1 cellular context compared by ENCODE assay signal in the genomic region with DNA sequence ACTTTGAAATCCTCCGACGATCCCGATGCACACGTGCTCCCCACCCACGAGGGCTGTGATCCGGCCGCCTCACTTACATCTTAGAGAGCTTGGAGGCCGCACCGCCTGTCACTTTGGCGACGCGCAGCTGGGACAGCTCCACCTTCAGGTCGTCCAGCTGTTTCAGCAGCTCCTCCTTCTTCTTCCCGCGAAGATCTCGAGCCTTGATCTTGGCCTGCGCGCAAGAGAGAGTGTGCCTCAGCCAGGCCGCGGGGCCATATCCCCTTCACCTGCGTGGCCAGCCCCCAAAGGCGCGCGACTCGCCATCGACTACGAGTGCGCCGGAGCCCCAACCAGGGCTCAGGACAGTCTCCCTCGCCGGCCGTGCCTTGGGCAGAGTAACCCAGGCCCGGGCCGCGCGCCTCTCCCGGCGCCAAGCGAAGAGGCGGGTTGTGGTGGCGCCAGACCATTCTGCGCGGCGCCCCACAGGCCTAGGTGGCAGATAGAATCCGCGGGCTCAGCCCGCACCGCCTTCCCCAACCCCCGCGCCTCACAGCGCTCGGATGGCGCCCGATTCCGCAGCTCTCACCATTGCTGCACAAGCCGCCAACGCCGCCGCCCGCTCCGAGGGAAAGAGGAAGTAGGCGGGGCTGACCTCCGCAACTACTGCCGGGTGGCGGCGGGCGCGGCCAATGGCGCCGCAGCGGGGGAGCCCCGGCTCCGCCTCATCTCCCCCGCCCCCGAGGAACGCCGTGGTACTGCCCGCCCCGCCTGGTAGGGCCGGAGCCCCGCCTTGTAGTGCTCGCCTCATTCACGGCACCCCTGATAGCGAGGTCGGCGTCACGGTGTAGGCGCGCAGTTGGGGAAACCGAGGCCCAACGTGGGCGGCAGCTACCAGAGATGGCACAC.
TF ChIP-seq lines count a peak whose summit lies in the region.

A gene (plus strand): TSS at position 789 of the 888 bp plus-strand sequence. CDS start 7,161 bp downstream, outside the sequence.
A gene (minus strand): TSS at position 616 of the 888 bp plus-strand sequence. CDS start 45 bp downstream, at position 571.

TF ChIP-seq in HepG2, 621 proteins besides CTCF, POLR2A, EP300 and RAD21 (continued from another document and continues in another):
- TF ChIP-seq, protein P1, sequence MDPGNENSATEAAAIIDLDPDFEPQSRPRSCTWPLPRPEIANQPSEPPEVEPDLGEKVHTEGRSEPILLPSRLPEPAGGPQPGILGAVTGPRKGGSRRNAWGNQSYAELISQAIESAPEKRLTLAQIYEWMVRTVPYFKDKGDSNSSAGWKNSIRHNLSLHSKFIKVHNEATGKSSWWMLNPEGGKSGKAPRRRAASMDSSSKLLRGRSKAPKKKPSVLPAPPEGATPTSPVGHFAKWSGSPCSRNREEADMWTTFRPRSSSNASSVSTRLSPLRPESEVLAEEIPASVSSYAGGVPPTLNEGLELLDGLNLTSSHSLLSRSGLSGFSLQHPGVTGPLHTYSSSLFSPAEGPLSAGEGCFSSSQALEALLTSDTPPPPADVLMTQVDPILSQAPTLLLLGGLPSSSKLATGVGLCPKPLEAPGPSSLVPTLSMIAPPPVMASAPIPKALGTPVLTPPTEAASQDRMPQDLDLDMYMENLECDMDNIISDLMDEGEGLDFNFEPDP (CRISPR knock-in tag; conservative IDR thresholded peaks at IDR 0.05): no peak
- TF ChIP-seq ZNF33B (CRISPR knock-in tag; IDR thresholded peaks at IDR 0.05) (peak; percentile 57; the same call in 1 of the 2 replicates), ZNF230 (CRISPR knock-in tag; IDR thresholded peaks at IDR 0.05) (peak; percentile 25; the same call in 1 of the 2 replicates), ZNF430 (CRISPR knock-in tag; IDR thresholded peaks at IDR 0.05) (peak; percentile 90; the same call in 1 of the 2 replicates), ZNF7 (CRISPR knock-in tag; IDR thresholded peaks at IDR 0.05) (no peak), NR2F1 (CRISPR knock-in tag; IDR thresholded peaks at IDR 0.05) (no peak), ZNF878 (CRISPR knock-in tag; IDR thresholded peaks at IDR 0.05) (0 out of 2 replicates have a peak, but pooled peaks have one; percentile 50), ZSCAN22 (CRISPR knock-in tag; IDR thresholded peaks at IDR 0.05) (no peak), ZNF772 (CRISPR knock-in tag; IDR thresholded peaks at IDR 0.05) (no peak), ETV6 (CRISPR knock-in tag; conservative IDR thresholded peaks at IDR 0.05) (peak; percentile 34; the same call in 1 of the 2 replicates), ZNF354B (CRISPR knock-in tag; IDR thresholded peaks at IDR 0.05) (no peak), ZNF317 (CRISPR knock-in tag; IDR thresholded peaks at IDR 0.05) (peak; percentile 57; the same call in 1 of the 2 replicates), POLR2AphosphoS5 (IDR thresholded peaks at IDR 0.05; ENCODE audit: low read depth, low read length) (peak; percentile 95), GLI4 (CRISPR knock-in tag; IDR thresholded peaks at IDR 0.05; ENCODE audit: borderline replicate concordance) (peak; percentile 33; the same call in 1 of the 2 replicates), RXRB (CRISPR knock-in tag; IDR thresholded peaks at IDR 0.05; ENCODE audit: borderline replicate concordance) (peak; percentile 59; the same call in 1 of the 2 replicates), BORCS8-MEF2B (CRISPR knock-in tag; IDR thresholded peaks at IDR 0.05) (peak; percentile 58; the same call in 1 of the 2 replicates), ZBTB7A (CRISPR knock-in tag; IDR thresholded peaks at IDR 0.05) (peak; percentile 71; the same call in 1 of the 2 replicates), HNF4A (CRISPR knock-in tag; IDR thresholded peaks at IDR 0.05) (peak; percentile 15; the same call in 1 of the 2 replicates), RFXANK (CRISPR knock-in tag; IDR thresholded peaks at IDR 0.05) (no peak), ZNF44 (CRISPR knock-in tag; IDR thresholded peaks at IDR 0.05) (peak; percentile 86; the same call in 1 of the 2 replicates), YEATS4 (CRISPR knock-in tag; IDR thresholded peaks at IDR 0.05; ENCODE audit: borderline replicate concordance) (peak; percentile 98), TBX2 (CRISPR knock-in tag; IDR thresholded peaks at IDR 0.05; ENCODE audit: borderline replicate concordance) (peak; percentile 70), ZFP37 (CRISPR knock-in tag; IDR thresholded peaks at IDR 0.05; ENCODE audit: borderline replicate concordance) (0 out of 2 replicates have a peak, but pooled peaks have one; percentile 11), ZNF782 (CRISPR knock-in tag; IDR thresholded peaks at IDR 0.05; ENCODE audit: borderline replicate concordance) (peak; percentile 35; the same call in 1 of the 2 replicates), NFE2L1 (CRISPR knock-in tag; IDR thresholded peaks at IDR 0.05; ENCODE audit: borderline replicate concordance) (no peak), ZNF547 (CRISPR knock-in tag; IDR thresholded peaks at IDR 0.05) (peak; percentile 86)
- TF ChIP-seq, protein P2, sequence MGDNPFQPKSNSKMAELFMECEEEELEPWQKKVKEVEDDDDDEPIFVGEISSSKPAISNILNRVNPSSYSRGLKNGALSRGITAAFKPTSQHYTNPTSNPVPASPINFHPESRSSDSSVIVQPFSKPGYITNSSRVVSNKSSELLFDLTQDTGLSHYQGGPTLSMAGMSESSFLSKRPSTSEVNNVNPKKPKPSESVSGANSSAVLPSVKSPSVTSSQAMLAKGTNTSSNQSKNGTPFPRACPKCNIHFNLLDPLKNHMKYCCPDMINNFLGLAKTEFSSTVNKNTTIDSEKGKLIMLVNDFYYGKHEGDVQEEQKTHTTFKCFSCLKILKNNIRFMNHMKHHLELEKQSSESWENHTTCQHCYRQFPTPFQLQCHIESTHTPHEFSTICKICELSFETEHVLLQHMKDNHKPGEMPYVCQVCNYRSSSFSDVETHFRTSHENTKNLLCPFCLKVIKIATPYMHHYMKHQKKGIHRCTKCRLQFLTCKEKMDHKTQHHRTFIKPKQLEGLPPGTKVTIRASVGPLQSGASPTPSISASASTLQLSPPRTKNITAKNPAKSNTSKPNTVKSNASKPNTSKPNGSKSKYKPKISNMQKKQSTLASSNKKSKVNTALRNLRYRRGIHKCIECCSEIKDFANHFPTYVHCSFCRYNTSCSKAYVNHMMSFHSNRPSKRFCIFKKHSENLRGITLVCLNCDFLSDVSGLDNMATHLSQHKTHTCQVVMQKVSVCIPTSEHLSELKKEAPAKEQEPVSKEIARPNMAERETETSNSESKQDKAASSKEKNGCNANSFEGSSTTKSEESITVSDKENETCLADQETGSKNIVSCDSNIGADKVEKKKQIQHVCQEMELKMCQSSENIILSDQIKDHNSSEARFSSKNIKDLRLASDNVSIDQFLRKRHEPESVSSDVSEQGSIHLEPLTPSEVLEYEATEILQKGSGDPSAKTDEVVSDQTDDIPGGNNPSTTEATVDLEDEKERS (CRISPR knock-in tag; IDR thresholded peaks at IDR 0.05): peak; percentile 49; the same call in 1 of the 2 replicates
- TF ChIP-seq, protein P3, sequence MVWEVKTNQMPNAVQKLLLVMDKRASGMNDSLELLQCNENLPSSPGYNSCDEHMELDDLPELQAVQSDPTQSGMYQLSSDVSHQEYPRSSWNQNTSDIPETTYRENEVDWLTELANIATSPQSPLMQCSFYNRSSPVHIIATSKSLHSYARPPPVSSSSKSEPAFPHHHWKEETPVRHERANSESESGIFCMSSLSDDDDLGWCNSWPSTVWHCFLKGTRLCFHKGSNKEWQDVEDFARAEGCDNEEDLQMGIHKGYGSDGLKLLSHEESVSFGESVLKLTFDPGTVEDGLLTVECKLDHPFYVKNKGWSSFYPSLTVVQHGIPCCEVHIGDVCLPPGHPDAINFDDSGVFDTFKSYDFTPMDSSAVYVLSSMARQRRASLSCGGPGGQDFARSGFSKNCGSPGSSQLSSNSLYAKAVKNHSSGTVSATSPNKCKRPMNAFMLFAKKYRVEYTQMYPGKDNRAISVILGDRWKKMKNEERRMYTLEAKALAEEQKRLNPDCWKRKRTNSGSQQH (CRISPR knock-in tag; IDR thresholded peaks at IDR 0.05; ENCODE audit: low read depth): peak; percentile 85
- TF ChIP-seq, protein P4, sequence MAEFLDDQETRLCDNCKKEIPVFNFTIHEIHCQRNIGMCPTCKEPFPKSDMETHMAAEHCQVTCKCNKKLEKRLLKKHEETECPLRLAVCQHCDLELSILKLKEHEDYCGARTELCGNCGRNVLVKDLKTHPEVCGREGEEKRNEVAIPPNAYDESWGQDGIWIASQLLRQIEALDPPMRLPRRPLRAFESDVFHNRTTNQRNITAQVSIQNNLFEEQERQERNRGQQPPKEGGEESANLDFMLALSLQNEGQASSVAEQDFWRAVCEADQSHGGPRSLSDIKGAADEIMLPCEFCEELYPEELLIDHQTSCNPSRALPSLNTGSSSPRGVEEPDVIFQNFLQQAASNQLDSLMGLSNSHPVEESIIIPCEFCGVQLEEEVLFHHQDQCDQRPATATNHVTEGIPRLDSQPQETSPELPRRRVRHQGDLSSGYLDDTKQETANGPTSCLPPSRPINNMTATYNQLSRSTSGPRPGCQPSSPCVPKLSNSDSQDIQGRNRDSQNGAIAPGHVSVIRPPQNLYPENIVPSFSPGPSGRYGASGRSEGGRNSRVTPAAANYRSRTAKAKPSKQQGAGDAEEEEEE (CRISPR knock-in tag; IDR thresholded peaks at IDR 0.05; ENCODE audit: borderline replicate concordance): no peak
- TF ChIP-seq, protein P5, sequence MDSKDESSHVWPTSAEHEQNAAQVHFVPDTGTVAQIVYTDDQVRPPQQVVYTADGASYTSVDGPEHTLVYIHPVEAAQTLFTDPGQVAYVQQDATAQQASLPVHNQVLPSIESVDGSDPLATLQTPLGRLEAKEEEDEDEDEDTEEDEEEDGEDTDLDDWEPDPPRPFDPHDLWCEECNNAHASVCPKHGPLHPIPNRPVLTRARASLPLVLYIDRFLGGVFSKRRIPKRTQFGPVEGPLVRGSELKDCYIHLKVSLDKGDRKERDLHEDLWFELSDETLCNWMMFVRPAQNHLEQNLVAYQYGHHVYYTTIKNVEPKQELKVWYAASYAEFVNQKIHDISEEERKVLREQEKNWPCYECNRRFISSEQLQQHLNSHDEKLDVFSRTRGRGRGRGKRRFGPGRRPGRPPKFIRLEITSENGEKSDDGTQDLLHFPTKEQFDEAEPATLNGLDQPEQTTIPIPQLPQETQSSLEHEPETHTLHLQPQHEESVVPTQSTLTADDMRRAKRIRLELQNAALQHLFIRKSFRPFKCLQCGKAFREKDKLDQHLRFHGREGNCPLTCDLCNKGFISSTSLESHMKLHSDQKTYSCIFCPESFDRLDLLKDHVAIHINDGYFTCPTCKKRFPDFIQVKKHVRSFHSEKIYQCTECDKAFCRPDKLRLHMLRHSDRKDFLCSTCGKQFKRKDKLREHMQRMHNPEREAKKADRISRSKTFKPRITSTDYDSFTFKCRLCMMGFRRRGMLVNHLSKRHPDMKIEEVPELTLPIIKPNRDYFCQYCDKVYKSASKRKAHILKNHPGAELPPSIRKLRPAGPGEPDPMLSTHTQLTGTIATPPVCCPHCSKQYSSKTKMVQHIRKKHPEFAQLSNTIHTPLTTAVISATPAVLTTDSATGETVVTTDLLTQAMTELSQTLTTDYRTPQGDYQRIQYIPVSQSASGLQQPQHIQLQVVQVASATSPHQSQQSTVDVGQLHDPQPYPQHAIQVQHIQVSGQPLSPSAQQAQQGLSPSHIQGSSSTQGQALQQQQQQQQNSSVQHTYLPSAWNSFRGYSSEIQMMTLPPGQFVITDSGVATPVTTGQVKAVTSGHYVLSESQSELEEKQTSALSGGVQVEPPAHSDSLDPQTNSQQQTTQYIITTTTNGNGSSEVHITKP (CRISPR knock-in tag; IDR thresholded peaks at IDR 0.05; ENCODE audit: low read depth): peak; percentile 99
- TF ChIP-seq, protein P6, sequence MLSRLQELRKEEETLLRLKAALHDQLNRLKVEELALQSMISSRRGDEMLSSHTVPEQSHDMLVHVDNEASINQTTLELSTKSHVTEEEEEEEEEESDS (CRISPR knock-in tag; IDR thresholded peaks at IDR 0.05; ENCODE audit: borderline replicate concordance): no peak
- TF ChIP-seq, protein P7, sequence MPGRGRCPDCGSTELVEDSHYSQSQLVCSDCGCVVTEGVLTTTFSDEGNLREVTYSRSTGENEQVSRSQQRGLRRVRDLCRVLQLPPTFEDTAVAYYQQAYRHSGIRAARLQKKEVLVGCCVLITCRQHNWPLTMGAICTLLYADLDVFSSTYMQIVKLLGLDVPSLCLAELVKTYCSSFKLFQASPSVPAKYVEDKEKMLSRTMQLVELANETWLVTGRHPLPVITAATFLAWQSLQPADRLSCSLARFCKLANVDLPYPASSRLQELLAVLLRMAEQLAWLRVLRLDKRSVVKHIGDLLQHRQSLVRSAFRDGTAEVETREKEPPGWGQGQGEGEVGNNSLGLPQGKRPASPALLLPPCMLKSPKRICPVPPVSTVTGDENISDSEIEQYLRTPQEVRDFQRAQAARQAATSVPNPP (CRISPR knock-in tag; IDR thresholded peaks at IDR 0.05): peak; percentile 85; the same call in 1 of the 2 replicates
- TF ChIP-seq, protein P8, sequence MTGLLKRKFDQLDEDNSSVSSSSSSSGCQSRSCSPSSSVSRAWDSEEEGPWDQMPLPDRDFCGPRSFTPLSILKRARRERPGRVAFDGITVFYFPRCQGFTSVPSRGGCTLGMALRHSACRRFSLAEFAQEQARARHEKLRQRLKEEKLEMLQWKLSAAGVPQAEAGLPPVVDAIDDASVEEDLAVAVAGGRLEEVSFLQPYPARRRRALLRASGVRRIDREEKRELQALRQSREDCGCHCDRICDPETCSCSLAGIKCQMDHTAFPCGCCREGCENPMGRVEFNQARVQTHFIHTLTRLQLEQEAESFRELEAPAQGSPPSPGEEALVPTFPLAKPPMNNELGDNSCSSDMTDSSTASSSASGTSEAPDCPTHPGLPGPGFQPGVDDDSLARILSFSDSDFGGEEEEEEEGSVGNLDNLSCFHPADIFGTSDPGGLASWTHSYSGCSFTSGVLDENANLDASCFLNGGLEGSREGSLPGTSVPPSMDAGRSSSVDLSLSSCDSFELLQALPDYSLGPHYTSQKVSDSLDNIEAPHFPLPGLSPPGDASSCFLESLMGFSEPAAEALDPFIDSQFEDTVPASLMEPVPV (CRISPR knock-in tag; IDR thresholded peaks at IDR 0.05): peak; percentile 77; the same call in 1 of the 2 replicates
- TF ChIP-seq, protein P9, sequence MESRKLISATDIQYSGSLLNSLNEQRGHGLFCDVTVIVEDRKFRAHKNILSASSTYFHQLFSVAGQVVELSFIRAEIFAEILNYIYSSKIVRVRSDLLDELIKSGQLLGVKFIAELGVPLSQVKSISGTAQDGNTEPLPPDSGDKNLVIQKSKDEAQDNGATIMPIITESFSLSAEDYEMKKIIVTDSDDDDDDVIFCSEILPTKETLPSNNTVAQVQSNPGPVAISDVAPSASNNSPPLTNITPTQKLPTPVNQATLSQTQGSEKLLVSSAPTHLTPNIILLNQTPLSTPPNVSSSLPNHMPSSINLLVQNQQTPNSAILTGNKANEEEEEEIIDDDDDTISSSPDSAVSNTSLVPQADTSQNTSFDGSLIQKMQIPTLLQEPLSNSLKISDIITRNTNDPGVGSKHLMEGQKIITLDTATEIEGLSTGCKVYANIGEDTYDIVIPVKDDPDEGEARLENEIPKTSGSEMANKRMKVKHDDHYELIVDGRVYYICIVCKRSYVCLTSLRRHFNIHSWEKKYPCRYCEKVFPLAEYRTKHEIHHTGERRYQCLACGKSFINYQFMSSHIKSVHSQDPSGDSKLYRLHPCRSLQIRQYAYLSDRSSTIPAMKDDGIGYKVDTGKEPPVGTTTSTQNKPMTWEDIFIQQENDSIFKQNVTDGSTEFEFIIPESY (CRISPR knock-in tag; IDR thresholded peaks at IDR 0.05): no peak; the same call in 1 of the 2 replicates
- TF ChIP-seq, protein P10, sequence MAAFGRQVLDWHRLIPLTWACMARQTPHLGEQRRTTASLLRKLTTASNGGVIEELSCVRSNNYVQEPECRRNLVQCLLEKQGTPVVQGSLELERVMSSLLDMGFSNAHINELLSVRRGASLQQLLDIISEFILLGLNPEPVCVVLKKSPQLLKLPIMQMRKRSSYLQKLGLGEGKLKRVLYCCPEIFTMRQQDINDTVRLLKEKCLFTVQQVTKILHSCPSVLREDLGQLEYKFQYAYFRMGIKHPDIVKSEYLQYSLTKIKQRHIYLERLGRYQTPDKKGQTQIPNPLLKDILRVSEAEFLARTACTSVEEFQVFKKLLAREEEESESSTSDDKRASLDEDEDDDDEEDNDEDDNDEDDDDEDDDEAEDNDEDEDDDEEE (CRISPR knock-in tag; IDR thresholded peaks at IDR 0.05): peak; percentile 75; the same call in 1 of the 2 replicates
